ENCODE assay signal across 11 cellular contexts in genomic region chr15:64334530-64334929, GRCh38.
DNase-seq lines count a peak whose midpoint lies in the region; ATAC-seq lines count a peak whose summit lies in the region.
"Had no signal": no experiment of that assay in that cellular context is flagged by ENCODE, and none has a peak within 500 bp of the region (broad histone marks: within the 10 kb centered on the region; RNA-seq: fewer than 3 reads in every experiment).

No MANE protein-coding gene starts in this region.

- H3K4me1 Mint-ChIP-seq in central memory CD8-positive, alpha-beta T cell: peaks cover 11% of the 10 kb centered on the region

- no peaks in the 10 kb centered on the region for H3K27me3 Mint-ChIP-seq in central memory CD8-positive, alpha-beta T cell
- H3K27me3 Mint-ChIP-seq: IgD-negative memory B cell had no signal

- H3K4me3 Mint-ChIP-seq in central memory CD8-positive, alpha-beta T cell: no peak overlapping the region
- H3K4me3 Mint-ChIP-seq: IgD-negative memory B cell; T-helper 1 cell treated with Interleukin-12 subunit alpha and Interleukin-12 subunit beta and Interleukin-4 antibody, amounts not matched to agents 30 μg/mL and 1 μg/mL, for 36 hours had no signal

- ATAC-seq in central memory CD8-positive, alpha-beta T cell (replicated peaks; ENCODE audit: extremely low read depth, poor library complexity, severe bottlenecking): peak; percentile 46
- no peak for ATAC-seq in HG03378 (IDR thresholded peaks at IDR 0.05; ENCODE audit: unreplicated experiment)

- no peak overlapping the region for H3K27ac Mint-ChIP-seq in central memory CD8-positive, alpha-beta T cell (ENCODE audit: low read depth)

- no peaks in the 10 kb centered on the region for H3K9me3 Mint-ChIP-seq in central memory CD8-positive, alpha-beta T cell
- H3K9me3 Mint-ChIP-seq: IgD-negative memory B cell; T-helper 1 cell treated with Interleukin-12 subunit alpha and Interleukin-12 subunit beta and Interleukin-4 antibody, amounts not matched to agents 30 μg/mL and 1 μg/mL, for 36 hours had no signal

- peaks cover 5% of the 10 kb centered on the region for H3K36me3 Mint-ChIP-seq in central memory CD8-positive, alpha-beta T cell (ENCODE audit: insufficient read depth)

- DNase-seq in activated gamma-delta T cell treated with Interleukin-2 at 50 U/mL for 16 hours: peak; percentile 7
- DNase-seq in activated gamma-delta T cell (lab: John Stamatoyannopoulos, UW): no peak
- peak; percentile 40 for DNase-seq in activated CD4-positive, alpha-beta T cell treated with anti-CD3 and anti-CD28 coated beads for 48 hours
- no peak for DNase-seq in central memory CD8-positive, alpha-beta T cell (ENCODE audit: low spot score in 2 of 2)
- DNase-seq in stimulated activated CD4-positive, alpha-beta T cell treated with anti-CD3 and anti-CD28 coated beads, TNF-alpha, amount 100 ng/mL, for 4 hours (ENCODE audit: low read depth in 3 of 3): peak in 2 of 3 experiments; percentile 13 to 20
- no peak for DNase-seq in midbrain (lab: John Stamatoyannopoulos, UW)
- no peak for DNase-seq in AG20443 (ENCODE audit: low spot score)
- DNase-seq: NCI-H524 had no signal

Comparison
In these comparisons a context has a peak if more than half of its experiments do, and no peak if none do; other contexts are left out.
1. DNase-seq: peak in activated gamma-delta T cell treated with Interleukin-2 at 50 U/mL for 16 hours (single experiment), activated CD4-positive, alpha-beta T cell treated with anti-CD3 and anti-CD28 coated beads for 48 hours (single experiment) and stimulated activated CD4-positive, alpha-beta T cell treated with anti-CD3 and anti-CD28 coated beads, TNF-alpha, amount 100 ng/mL, for 4 hours (2 of 3); none in activated gamma-delta T cell (single experiment), central memory CD8-positive, alpha-beta T cell (0 of 2), midbrain (single experiment) and AG20443 (single experiment).